ENCODE assay signal across 8 cellular contexts in the genomic region with DNA sequence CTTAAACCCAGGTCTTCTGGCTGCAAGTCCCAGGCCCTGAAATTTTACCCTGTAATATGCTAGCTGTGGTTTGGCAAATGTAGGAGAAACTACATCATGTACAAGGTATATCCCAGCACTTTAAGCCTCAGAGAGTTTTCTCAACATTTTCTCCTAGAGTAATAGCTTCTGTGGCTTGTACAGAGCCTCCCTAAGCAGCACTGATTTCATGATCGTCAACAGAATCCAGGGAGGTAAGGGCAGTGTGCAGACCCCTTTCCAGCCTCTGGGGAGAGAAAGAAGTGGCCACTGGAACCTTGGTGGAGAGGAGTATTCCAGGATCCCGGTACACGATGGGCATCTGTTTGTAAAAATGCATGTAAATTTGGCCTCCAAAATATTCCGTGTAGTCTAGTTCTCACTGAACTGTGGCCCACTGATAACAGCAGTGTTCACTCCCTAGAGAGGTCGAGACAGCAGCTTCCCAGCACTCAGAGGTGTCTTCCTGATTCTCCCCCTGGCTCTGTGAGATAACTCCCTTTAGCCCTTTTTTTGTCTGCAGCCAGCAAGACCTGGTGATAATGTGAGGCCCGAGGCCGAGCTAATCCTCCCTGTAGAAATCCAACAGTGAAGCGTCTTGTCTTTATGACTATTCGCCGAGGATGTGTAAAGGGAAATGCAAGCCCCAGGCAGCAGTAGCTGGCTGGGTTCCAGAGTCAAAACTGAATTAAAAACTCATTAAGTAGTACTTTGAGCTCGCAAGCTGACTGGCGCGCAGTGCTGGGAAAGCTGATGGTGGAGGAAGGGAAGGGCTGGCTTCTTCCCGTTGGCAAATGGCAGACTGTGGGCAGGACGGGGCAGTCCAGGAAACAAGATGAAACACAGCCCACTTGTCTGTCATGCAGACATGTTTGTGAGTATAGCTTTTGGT. TPM values are rescaled to one million over a fixed set of nuclear protein-coding genes. Genes with fewer than 3 reads are reported as not detected.
A peak's percentile ranks its signal among the peaks of the same experiment; 100 is the strongest.
DNase-seq lines count a peak whose midpoint lies in the region; ATAC-seq and TF ChIP-seq lines count a peak whose summit lies in the region.

No MANE protein-coding gene starts in this region.

- no peak for ATAC-seq in activated T-cell treated with anti-CD3 and anti-CD28 coated beads, Interleukin-2, amount 50 U/mL, for 72 hours (replicated peaks in 1 of 2)
- ATAC-seq in GM19452 (IDR thresholded peaks at IDR 0.05; ENCODE audit: unreplicated experiment): no peak

- H3K27me3 ChIP-seq in mucosa of stomach (ENCODE audit: control insufficient read depth, insufficient read depth, low read length): no peaks in the 10 kb centered on the region

- peaks cover 14% of the 10 kb centered on the region for H3K36me3 Mint-ChIP-seq in endothelial cell (ENCODE audit: low read depth, unreplicated experiment)
- no peaks in the 10 kb centered on the region for H3K36me3 Mint-ChIP-seq in activated T-cell treated with anti-CD3 and anti-CD28 coated beads, Interleukin-2, amount 50 U/mL, for 72 hours (ENCODE audit: insufficient read depth in 2 of 2)

- no peaks in the 10 kb centered on the region for H3K9me3 ChIP-seq in mucosa of stomach (ENCODE audit: control insufficient read depth, low read length)

- no peak for TF ChIP-seq CTCF in endothelial cell (IDR thresholded peaks at IDR 0.05; ENCODE audit: unreplicated experiment)

- no peaks in the 10 kb centered on the region for H3K36me3 ChIP-seq in mucosa of stomach (ENCODE audit: control insufficient read depth, insufficient read depth, low read length)

- no peaks in the 10 kb centered on the region for H3K9me3 Mint-ChIP-seq in endothelial cell (ENCODE audit: unreplicated experiment)
- no peaks in the 10 kb centered on the region for H3K9me3 Mint-ChIP-seq in activated T-cell treated with anti-CD3 and anti-CD28 coated beads, Interleukin-2, amount 50 U/mL, for 72 hours

- H3K27ac Mint-ChIP-seq in endothelial cell (ENCODE audit: unreplicated experiment): peak overlapping the region; percentile 72
- H3K27ac Mint-ChIP-seq in activated T-cell treated with anti-CD3 and anti-CD28 coated beads, Interleukin-2, amount 50 U/mL, for 72 hours: no peak overlapping the region

- no peak overlapping the region for H3K4me3 ChIP-seq in mucosa of stomach (ENCODE audit: low read length)

- H3K9ac ChIP-seq in mucosa of stomach (ENCODE audit: low read length): peak overlapping the region; percentile 20

- DNase-seq in DMS 273 treated with DMSO at 0.1 percent for 48 hours (lab: John Stamatoyannopoulos, UW) (peak; percentile 60), NCI-H69 (lab: John Stamatoyannopoulos, UW) (peak; percentile 99), endothelial cell (ENCODE audit: low spot score) (peak; percentile 27), 8988T (no peak), SKM-1 (lab: John Stamatoyannopoulos, UW; ENCODE audit: unreplicated experiment) (no peak)
- no peak for DNase-seq in activated T-cell treated with anti-CD3 and anti-CD28 coated beads, Interleukin-2, amount 50 U/mL, for 72 hours

- H3K4me1 Mint-ChIP-seq in endothelial cell (ENCODE audit: unreplicated experiment): peaks cover 32% of the 10 kb centered on the region
- H3K4me1 Mint-ChIP-seq in activated T-cell treated with anti-CD3 and anti-CD28 coated beads, Interleukin-2, amount 50 U/mL, for 72 hours (ENCODE audit: low read depth): peaks cover 11% of the 10 kb centered on the region

- H3K4me3 Mint-ChIP-seq in endothelial cell (ENCODE audit: unreplicated experiment): peak overlapping the region; percentile 13
- peak overlapping the region in 1 of 2 donors; percentile 16 for H3K4me3 Mint-ChIP-seq in activated T-cell treated with anti-CD3 and anti-CD28 coated beads, Interleukin-2, amount 50 U/mL, for 72 hours

- peaks cover 6% of the 10 kb centered on the region for H3K4me1 ChIP-seq in mucosa of stomach (ENCODE audit: control insufficient read depth, insufficient read depth, low read length)

- H3K27me3 Mint-ChIP-seq in endothelial cell (ENCODE audit: unreplicated experiment): peaks cover 3% of the 10 kb centered on the region
- peaks cover 94% of the 10 kb centered on the region for H3K27me3 Mint-ChIP-seq in activated T-cell treated with anti-CD3 and anti-CD28 coated beads, Interleukin-2, amount 50 U/mL, for 72 hours (ENCODE audit: low read depth)

RNA-seq across cellular contexts. Expression of gene MAP1B, which starts 59.0 kb away (rescaled TPM):
- total RNA-seq in endothelial cell (ENCODE audit: unreplicated experiment): 251 TPM
- total RNA-seq in activated T-cell treated with anti-CD3 and anti-CD28 coated beads, Interleukin-2, amount 50 U/mL, for 72 hours: 1 to 10 TPM; 5.5 TPM

Comparison
In these comparisons a context has a peak if more than half of its experiments do, and no peak if none do; other contexts are left out.
1. DNase-seq: peak in DMS 273 treated with DMSO at 0.1 percent for 48 hours (single experiment), NCI-H69 (single experiment) and endothelial cell (single experiment); none in 8988T (single experiment), SKM-1 (single experiment) and activated T-cell treated with anti-CD3 and anti-CD28 coated beads, Interleukin-2, amount 50 U/mL, for 72 hours (0 of 2).
2. RNA of gene MAP1B, which starts 59.0 kb away (total RNA-seq): 251 TPM in endothelial cell (single experiment); 5.5 TPM in activated T-cell treated with anti-CD3 and anti-CD28 coated beads, Interleukin-2, amount 50 U/mL, for 72 hours; every median in the first group is over 10 times any median in the second.